In the genomic region with DNA sequence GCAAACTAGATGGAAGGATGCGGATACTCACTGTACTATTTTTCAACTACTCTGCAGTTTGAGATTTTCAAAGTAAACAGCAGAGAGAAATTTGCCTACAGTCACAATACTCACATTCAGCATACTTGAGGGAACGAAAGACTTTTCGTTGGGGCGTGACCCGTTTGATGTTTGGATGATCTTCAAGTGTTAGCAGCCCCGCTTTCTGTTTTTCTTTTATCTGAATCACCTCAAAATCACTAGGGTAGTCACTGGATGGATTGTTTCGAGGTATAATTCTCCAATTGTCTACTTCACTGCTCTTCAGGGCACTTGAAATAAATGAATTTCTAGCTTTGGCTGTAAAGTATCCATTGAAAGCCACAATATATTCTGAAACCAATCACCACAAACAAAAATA, we compare ENCODE assay signal across 31 cellular contexts. TPM values are rescaled to one million over a fixed set of nuclear protein-coding genes. Genes with fewer than 3 reads are reported as not detected.
DNase-seq lines count a peak whose midpoint lies in the region; ATAC-seq, FAIRE-seq and TF ChIP-seq lines count a peak whose summit lies in the region.
"Had no signal": no experiment of that assay in that cellular context is flagged by ENCODE, and none has a peak within 500 bp of the region (broad histone marks: within the 10 kb centered on the region; RNA-seq: fewer than 3 reads in every experiment).

No MANE protein-coding gene starts in this region.

- TF ChIP-seq CTCF in MCF 10A (IDR thresholded peaks at IDR 0.05; ENCODE audit: unreplicated experiment) (no peak), mammary epithelial cell (conservative IDR thresholded peaks at IDR 0.05 in 1 of 2, IDR thresholded peaks at IDR 0.05 in 1 of 2; ENCODE audit: extremely low read depth in 1 of 2, insufficient read depth in 1 of 2, low read depth in 1 of 2, low read length in 2 of 2) (no peak), epithelial cell of esophagus (IDR thresholded peaks at IDR 0.05; ENCODE audit: insufficient read depth, low read depth, low read length, missing control alignments) (no peak), upper lobe of right lung (IDR thresholded peaks at IDR 0.05) (no peak), kidney (IDR thresholded peaks at IDR 0.05; ENCODE audit: borderline replicate concordance, extremely low read depth, insufficient read depth) (no peak)

- in situ Hi-C loops in mammary epithelial cell (cut with MboI; ENCODE audit: low sequenced_read_pairs in 2 of 2), result loop anchor here in 1 of 2 donors (25.0 kb wide), 1 partner anchor 388 kb away; no protein-coding TSS in a partner anchor

- FAIRE-seq in kidney (lab: Jason Lieb, UNC), result no peak
- FAIRE-seq: GM19239, HepG2, urothelium cell line had no signal

- WGBS in mammary epithelial cell (ENCODE audit: low coverage, missing lambda C conversion rate), result 83% methylated on average over 7 of the region's 7 CpGs

- H3K27ac ChIP-seq in mammary epithelial cell (ENCODE audit: insufficient read depth, low read depth, low read length) (no peak overlapping the region), upper lobe of right lung (no peak overlapping the region), kidney (ENCODE audit: low read depth in 2 of 2, low read length in 2 of 2) (no peak overlapping the region)
- H3K27ac ChIP-seq: dorsolateral prefrontal cortex, heart left ventricle, SJCRH30, suprapubic skin had no signal

- H3K36me3 Mint-ChIP-seq in MCF 10A (ENCODE audit: insufficient read depth, unreplicated experiment), result peaks cover 70% of the 10 kb centered on the region

- no TSS peak for BruUV-seq in MCF 10A (replicated peaks; lab: Mats Ljungman, UMichigan)
- no TSS peak for BruUV-seq in mammary epithelial cell (replicated peaks; lab: Mats Ljungman, UMichigan)

- DNase-seq in MCF 10A (ENCODE audit: unreplicated experiment), result no peak
- no peak for DNase-seq in mammary epithelial cell
- DNase-seq in NCI-H526 treated with DMSO at 0.1 percent for 48 hours (lab: John Stamatoyannopoulos, UW), result peak; percentile 15
- peak; percentile 48 for DNase-seq in epithelial cell of esophagus (ENCODE audit: low read depth)
- DNase-seq in upper lobe of right lung, result no peak
- DNase-seq in kidney, result no peak
- no peak for DNase-seq in NCI-H524 (lab: John Stamatoyannopoulos, UW)
- DNase-seq in AG08396 (ENCODE audit: low spot score), result no peak
- DNase-seq: activated CD8-positive, alpha-beta memory T cell treated with anti-CD3 and anti-CD28 coated beads for 24 hours; activated naive CD4-positive, alpha-beta T cell; activated T-cell treated with anti-CD3 and anti-CD28 coated beads, Interleukin-2, amount 50 U/mL, for 1 hour; central memory CD4-positive, alpha-beta T cell; dorsolateral prefrontal cortex; heart left ventricle; left cardiac atrium; mesendoderm; NCI-H1105; NCI-H2029; NCI-H510A; nucleus accumbens; stimulated activated CD4-positive, alpha-beta T cell treated with anti-CD3 and anti-CD28 coated beads, Interleukin-2, amount 100 ng/mL, for 48 hours; stimulated activated naive B cell treated with anti-CD40 and anti-IgM and Interleukin-4, amounts not matched to agents 10 μg/mL and 1 μg/mL and 100 μg/mL, for 72 hours had no signal

- peak overlapping the region; percentile 68 for H3K27ac Mint-ChIP-seq in MCF 10A (ENCODE audit: low read depth, unreplicated experiment)
- H3K27ac Mint-ChIP-seq: stimulated activated naive B cell treated with anti-CD40 and anti-IgM and Interleukin-4, amounts not matched to agents 10 μg/mL and 1 μg/mL and 100 μg/mL, for 72 hours had no signal

- H3K4me2 ChIP-seq in mammary epithelial cell (ENCODE audit: insufficient read depth, low read depth, low read length), result no peak overlapping the region

- no peaks in the 10 kb centered on the region for H3K27me3 Mint-ChIP-seq in MCF 10A (ENCODE audit: insufficient read depth, unreplicated experiment)
- H3K27me3 Mint-ChIP-seq: stimulated activated naive B cell treated with anti-CD40 and anti-IgM and Interleukin-4, amounts not matched to agents 10 μg/mL and 1 μg/mL and 100 μg/mL, for 72 hours had no signal

- H3K4me3 Mint-ChIP-seq in MCF 10A (ENCODE audit: unreplicated experiment), result no peak overlapping the region
- H3K4me3 Mint-ChIP-seq: stimulated activated naive B cell treated with anti-CD40 and anti-IgM and Interleukin-4, amounts not matched to agents 10 μg/mL and 1 μg/mL and 100 μg/mL, for 72 hours had no signal

- H3K9me3 ChIP-seq in mammary epithelial cell (replicated peaks; ENCODE audit: insufficient read depth, low read length) (no peaks in the 10 kb centered on the region), upper lobe of right lung (no peaks in the 10 kb centered on the region), kidney (ENCODE audit: control insufficient read depth in 1 of 2, low read length in 2 of 2) (no peaks in the 10 kb centered on the region)
- H3K9me3 ChIP-seq: BLaER1 treated with 17β-estradiol and CSF1 and Interleukin-3, amounts not matched to agents 10 nM and 100 nM; heart left ventricle; SJCRH30; suprapubic skin had no signal

- ATAC-seq in upper lobe of right lung, result no peak
- ATAC-seq: heart left ventricle, HepG2, left cardiac atrium had no signal

- no peak overlapping the region for H2AFZ ChIP-seq in mammary epithelial cell (ENCODE audit: low read depth, low read length)

- dilution Hi-C loops in mammary epithelial cell (cut with HindIII; ENCODE audit: low sequenced_read_pairs), result no loop called here

- H3K9ac ChIP-seq in mammary epithelial cell (ENCODE audit: insufficient read depth, low read length) (no peak overlapping the region), kidney (ENCODE audit: low read length in 2 of 2) (no peak overlapping the region)

- POLR2A ChIA-PET in MCF 10A (lab: Yijun Ruan, JAX), result interaction anchor here (1.4 to 9.5 kb wide), 2 partner anchors 17 to 88 kb away, joined by 8 to 120 read pairs; partner anchors contain the start of genes MBTPS1 and TAF1C

- no peak overlapping the region for H3K4me3 ChIP-seq in mammary epithelial cell (replicated peaks in 1 of 3; ENCODE audit: insufficient read depth in 1 of 3, low read depth in 2 of 3, low read length in 3 of 3)
- no peak overlapping the region for H3K4me3 ChIP-seq in epithelial cell of esophagus (ENCODE audit: low read length)
- H3K4me3 ChIP-seq in upper lobe of right lung, result no peak overlapping the region
- no peak overlapping the region for H3K4me3 ChIP-seq in kidney (ENCODE audit: low read length in 2 of 2)
- H3K4me3 ChIP-seq: BLaER1 treated with 17β-estradiol and CSF1 and Interleukin-3, amounts not matched to agents 10 nM and 100 nM; dorsolateral prefrontal cortex; heart left ventricle; SJCRH30; suprapubic skin had no signal

- H4K20me1 ChIP-seq in mammary epithelial cell (ENCODE audit: insufficient read depth, low read length), result peaks cover 2% of the 10 kb centered on the region

- H3K36me3 ChIP-seq in mammary epithelial cell (ENCODE audit: insufficient read depth, low read length) (peaks cover 15% of the 10 kb centered on the region), upper lobe of right lung (peaks cover 75% of the 10 kb centered on the region), kidney (ENCODE audit: control insufficient read depth in 1 of 2, insufficient read depth in 2 of 2, low read length in 2 of 2) (peaks cover 19 to 37% of the 10 kb centered on the region in 2 donors)
- H3K36me3 ChIP-seq: SJCRH30 had no signal

- peaks cover 6% of the 10 kb centered on the region for H3K4me1 Mint-ChIP-seq in MCF 10A (ENCODE audit: insufficient read depth, unreplicated experiment)

- intact Hi-C loops in MCF 10A (cut with micrococcal nuclease), result no loop called here
- intact Hi-C loops in mammary epithelial cell (cut with micrococcal nuclease), result no loop called here
- intact Hi-C loops in upper lobe of right lung (cut with DNase I), result no loop called here
- intact Hi-C loops in kidney (cut with DNase I), result no loop called here

- CTCF ChIA-PET in MCF 10A (lab: Yijun Ruan, JAX), result interaction anchor here (0.7 to 4.1 kb wide), 6 partner anchors 14 to 272 kb away, joined by 3 to 20 read pairs (median 8); partner anchors contain the start of gene MBTPS1
- CTCF ChIA-PET in mammary epithelial cell (lab: Charles Lee; ENCODE audit: low non-redundant PET), result no interaction called here

- no peaks in the 10 kb centered on the region for H3K9me3 Mint-ChIP-seq in MCF 10A (ENCODE audit: unreplicated experiment)
- H3K9me3 Mint-ChIP-seq: stimulated activated naive B cell treated with anti-CD40 and anti-IgM and Interleukin-4, amounts not matched to agents 10 μg/mL and 1 μg/mL and 100 μg/mL, for 72 hours had no signal

- H3K27me3 ChIP-seq in mammary epithelial cell (ENCODE audit: insufficient read depth, low read length), result no peaks in the 10 kb centered on the region
- H3K27me3 ChIP-seq in upper lobe of right lung, result no peaks in the 10 kb centered on the region
- H3K27me3 ChIP-seq: BLaER1 treated with 17β-estradiol and CSF1 and Interleukin-3, amounts not matched to agents 10 nM and 100 nM; dorsolateral prefrontal cortex; heart left ventricle; SJCRH30; suprapubic skin had no signal

- H3K4me1 ChIP-seq in mammary epithelial cell (ENCODE audit: insufficient read depth, low read length), result peaks cover 14% of the 10 kb centered on the region
- H3K4me1 ChIP-seq in upper lobe of right lung, result peaks cover 20% of the 10 kb centered on the region
- H3K4me1 ChIP-seq in kidney (ENCODE audit: control insufficient read depth in 1 of 2, insufficient read depth in 1 of 2, low read depth in 1 of 2, low read length in 2 of 2), result peaks cover 0 to 3% of the 10 kb centered on the region in 2 donors

- H3K79me2 ChIP-seq in mammary epithelial cell (ENCODE audit: insufficient read depth, low read length), result peaks cover 50% of the 10 kb centered on the region

RNA-seq across cellular contexts. Expression of gene MBTPS1, which starts 17.8 kb away (rescaled TPM):
- total RNA-seq in MCF 10A (2022), result 63.6 and 75.1 TPM in 2 replicates
- 100 to 1,000 TPM in 1 of 2 donors, 10 to 100 TPM in 1; 65.0 to 101 TPM for total RNA-seq in mammary epithelial cell
- polyA plus RNA-seq in mammary epithelial cell, result 48.8 TPM
- polyA minus RNA-seq in mammary epithelial cell, result 146 TPM
- total RNA-seq in upper lobe of right lung, result 97.5 TPM
- total RNA-seq in kidney, result 91.7 TPM
- 45.5 TPM for polyA plus RNA-seq in kidney (ENCODE audit: insufficient read depth, low read depth, low replicate concordance)

RNA-seq across cellular contexts. Expression of gene HSDL1, which starts 46.0 kb away (rescaled TPM):
- total RNA-seq in MCF 10A (2022) (13.3 and 20.9 TPM in 2 replicates), mammary epithelial cell (10 to 100 TPM; 14.5 to 15.5 TPM), upper lobe of right lung (31.0 TPM), kidney (13.3 TPM)
- polyA plus RNA-seq in mammary epithelial cell (10.5 TPM), kidney (ENCODE audit: insufficient read depth, low read depth, low replicate concordance) (12.1 TPM)
- 28.5 TPM for polyA minus RNA-seq in mammary epithelial cell

RNA-seq across cellular contexts. Expression of gene DNAAF1, which starts 46.2 kb away (rescaled TPM):
- not detected in 2 replicates for total RNA-seq in MCF 10A (2022)
- under 1 TPM; 0.16 to 0.17 TPM for total RNA-seq in mammary epithelial cell
- not detected for polyA plus RNA-seq in mammary epithelial cell
- not detected for polyA minus RNA-seq in mammary epithelial cell
- 0.49 TPM for total RNA-seq in upper lobe of right lung
- total RNA-seq in kidney, result 4.8 TPM
- polyA plus RNA-seq in kidney (ENCODE audit: insufficient read depth, low read depth, low replicate concordance), result 2.4 TPM
- total RNA-seq: Calu3, left cardiac atrium, myocyte had no signal
- polyA plus RNA-seq: HepG2 had no signal

RNA-seq across cellular contexts. Expression of gene SLC38A8, which starts 56.3 kb away (rescaled TPM):
- total RNA-seq in MCF 10A (2022) (not detected in 2 replicates), mammary epithelial cell (not detected), upper lobe of right lung (not detected), kidney (not detected)
- polyA plus RNA-seq in mammary epithelial cell (not detected), kidney (ENCODE audit: insufficient read depth, low read depth, low replicate concordance) (0.30 TPM)
- not detected for polyA minus RNA-seq in mammary epithelial cell
- total RNA-seq: Calu3, left cardiac atrium, myocyte, renal cortical epithelial cell, SJCRH30, suprapubic skin had no signal

Comparison
In these comparisons a context has a peak if more than half of its experiments do, and no peak if none do; other contexts are left out.
1. DNase-seq: peak in NCI-H526 treated with DMSO at 0.1 percent for 48 hours (single experiment) and epithelial cell of esophagus (single experiment); none in MCF 10A (single experiment), mammary epithelial cell (single experiment), upper lobe of right lung (single experiment), kidney (single experiment), NCI-H524 (0 of 2) and AG08396 (single experiment).